18 cellular contexts compared by ENCODE assay signal in genomic region chr2:12970861-12971260, GRCh38.
DNase-seq lines count a peak whose midpoint lies in the region; ATAC-seq, FAIRE-seq and TF ChIP-seq lines count a peak whose summit lies in the region.
"Had no signal": no experiment of that assay in that cellular context is flagged by ENCODE, and none has a peak within 500 bp of the region (broad histone marks: within the 10 kb centered on the region; RNA-seq: fewer than 3 reads in every experiment).

No MANE protein-coding gene starts in this region.

- peak; percentile 84 for FAIRE-seq in H54 (lab: Jason Lieb, UNC)
- peak; percentile 55 for FAIRE-seq in urothelium cell line (lab: Jason Lieb, UNC)
- FAIRE-seq: GM19239 had no signal

- TF ChIP-seq CTCF in fibroblast of mammary gland (conservative IDR thresholded peaks at IDR 0.05; ENCODE audit: control insufficient read depth, insufficient read depth, low read depth, low read length) (no peak), sigmoid colon (IDR thresholded peaks at IDR 0.05) (no peak), GM10248 (IDR thresholded peaks at IDR 0.05; ENCODE audit: control extremely low read depth, extremely low read depth, low read depth, missing control alignments) (no peak), mucosa of descending colon (IDR thresholded peaks at IDR 0.05) (no peak)

- H3K27ac ChIP-seq in sigmoid colon: no peak overlapping the region
- H3K27ac ChIP-seq: suprapubic skin had no signal

- TF ChIP-seq POLR2A in H54 (IDR thresholded peaks at IDR 0.05; ENCODE audit: low read depth, low read length) (no peak), sigmoid colon (IDR thresholded peaks at IDR 0.05) (no peak)

- POLR2A ChIA-PET in GM10248 (lab: Yijun Ruan, JAX): no interaction called here

- DNase-seq in H54 (ENCODE audit: insufficient read length, low spot score): no peak
- peak; percentile 56 for DNase-seq in fibroblast of mammary gland (ENCODE audit: low read depth)
- peak; percentile 84 for DNase-seq in urothelium cell line (ENCODE audit: low spot score)
- DNase-seq in sigmoid colon: no peak
- DNase-seq in GM10248 (ENCODE audit: extremely low spot score): no peak
- no peak for DNase-seq in mucosa of descending colon
- DNase-seq: activated CD8-positive, alpha-beta memory T cell treated with anti-CD3 and anti-CD28 coated beads for 24 hours; activated effector memory CD4-positive, alpha-beta T cell treated with Interleukin-2 at 50 U/mL for 16 hours; aorta; effector memory CD4-positive, alpha-beta T cell; left cardiac atrium; NCI-H1436; stimulated activated CD4-positive, alpha-beta T cell treated with anti-CD3 and anti-CD28 coated beads, Interleukin-15, amount 100 ng/mL, for 24 hours; SW 1271 had no signal

- H3K27me3 ChIP-seq in sigmoid colon: no peaks in the 10 kb centered on the region
- H3K27me3 ChIP-seq: suprapubic skin had no signal

- TF ChIP-seq EP300 in sigmoid colon (IDR thresholded peaks at IDR 0.05): no peak

- CTCF ChIA-PET in GM10248 (lab: Yijun Ruan, JAX): interaction anchor here (1.0 to 1.2 kb wide), 2 partner anchors 9 to 10 kb away, joined by 3 read pairs; no protein-coding TSS in a partner anchor

- no peaks in the 10 kb centered on the region for H3K9me3 ChIP-seq in sigmoid colon
- H3K9me3 ChIP-seq in mucosa of descending colon: no peaks in the 10 kb centered on the region
- H3K9me3 ChIP-seq: suprapubic skin had no signal

- H3K36me3 ChIP-seq in sigmoid colon (no peaks in the 10 kb centered on the region), mucosa of descending colon (ENCODE audit: low read depth) (no peaks in the 10 kb centered on the region)
- H3K36me3 ChIP-seq: suprapubic skin had no signal

- H3K4me3 ChIP-seq in fibroblast of mammary gland (ENCODE audit: control insufficient read depth, low read depth, low read length): no peak overlapping the region
- H3K4me3 ChIP-seq in sigmoid colon: no peak overlapping the region
- H3K4me3 ChIP-seq in mucosa of descending colon: no peak overlapping the region
- H3K4me3 ChIP-seq: suprapubic skin had no signal

- H3K4me1 ChIP-seq in sigmoid colon (peaks cover 0 to under 1% (median 0%) of the 10 kb centered on the region in 4 donors), mucosa of descending colon (ENCODE audit: low read depth) (no peaks in the 10 kb centered on the region)

- WGBS in sigmoid colon, 2 donors: 67 to 85% methylated on average over 4 of the region's 4 CpGs

- ATAC-seq in SK-N-SH treated with all-trans-retinoic acid at 6 μM for 48 hours (peak; percentile 81), mucosa of descending colon (no peak)
- ATAC-seq: left cardiac atrium, WTC11 had no signal

- intact Hi-C loops in sigmoid colon (cut with DNase I) (no loop called here), mucosa of descending colon (cut with DNase I, micrococcal nuclease) (no loop called here)

TF ChIP-seq in SK-N-SH treated with all-trans-retinoic acid at 6 μM for 48 hours, 23 proteins besides CTCF, POLR2A, EP300 and RAD21:
- TF ChIP-seq, protein P1, sequence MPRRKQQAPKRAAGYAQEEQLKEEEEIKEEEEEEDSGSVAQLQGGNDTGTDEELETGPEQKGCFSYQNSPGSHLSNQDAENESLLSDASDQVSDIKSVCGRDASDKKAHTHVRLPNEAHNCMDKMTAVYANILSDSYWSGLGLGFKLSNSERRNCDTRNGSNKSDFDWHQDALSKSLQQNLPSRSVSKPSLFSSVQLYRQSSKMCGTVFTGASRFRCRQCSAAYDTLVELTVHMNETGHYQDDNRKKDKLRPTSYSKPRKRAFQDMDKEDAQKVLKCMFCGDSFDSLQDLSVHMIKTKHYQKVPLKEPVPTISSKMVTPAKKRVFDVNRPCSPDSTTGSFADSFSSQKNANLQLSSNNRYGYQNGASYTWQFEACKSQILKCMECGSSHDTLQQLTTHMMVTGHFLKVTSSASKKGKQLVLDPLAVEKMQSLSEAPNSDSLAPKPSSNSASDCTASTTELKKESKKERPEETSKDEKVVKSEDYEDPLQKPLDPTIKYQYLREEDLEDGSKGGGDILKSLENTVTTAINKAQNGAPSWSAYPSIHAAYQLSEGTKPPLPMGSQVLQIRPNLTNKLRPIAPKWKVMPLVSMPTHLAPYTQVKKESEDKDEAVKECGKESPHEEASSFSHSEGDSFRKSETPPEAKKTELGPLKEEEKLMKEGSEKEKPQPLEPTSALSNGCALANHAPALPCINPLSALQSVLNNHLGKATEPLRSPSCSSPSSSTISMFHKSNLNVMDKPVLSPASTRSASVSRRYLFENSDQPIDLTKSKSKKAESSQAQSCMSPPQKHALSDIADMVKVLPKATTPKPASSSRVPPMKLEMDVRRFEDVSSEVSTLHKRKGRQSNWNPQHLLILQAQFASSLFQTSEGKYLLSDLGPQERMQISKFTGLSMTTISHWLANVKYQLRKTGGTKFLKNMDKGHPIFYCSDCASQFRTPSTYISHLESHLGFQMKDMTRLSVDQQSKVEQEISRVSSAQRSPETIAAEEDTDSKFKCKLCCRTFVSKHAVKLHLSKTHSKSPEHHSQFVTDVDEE (CRISPR knock-in tag; IDR thresholded peaks at IDR 0.05): no peak
- TF ChIP-seq RARB (CRISPR knock-in tag; IDR thresholded peaks at IDR 0.05) (no peak), ZFP3 (CRISPR knock-in tag; IDR thresholded peaks at IDR 0.05) (no peak), ESRRG (CRISPR knock-in tag; IDR thresholded peaks at IDR 0.05) (no peak), TCF4 (CRISPR knock-in tag; IDR thresholded peaks at IDR 0.05; ENCODE audit: borderline replicate concordance) (no peak), ZC3H10 (CRISPR knock-in tag; IDR thresholded peaks at IDR 0.05) (no peak)
- TF ChIP-seq, protein P2, sequence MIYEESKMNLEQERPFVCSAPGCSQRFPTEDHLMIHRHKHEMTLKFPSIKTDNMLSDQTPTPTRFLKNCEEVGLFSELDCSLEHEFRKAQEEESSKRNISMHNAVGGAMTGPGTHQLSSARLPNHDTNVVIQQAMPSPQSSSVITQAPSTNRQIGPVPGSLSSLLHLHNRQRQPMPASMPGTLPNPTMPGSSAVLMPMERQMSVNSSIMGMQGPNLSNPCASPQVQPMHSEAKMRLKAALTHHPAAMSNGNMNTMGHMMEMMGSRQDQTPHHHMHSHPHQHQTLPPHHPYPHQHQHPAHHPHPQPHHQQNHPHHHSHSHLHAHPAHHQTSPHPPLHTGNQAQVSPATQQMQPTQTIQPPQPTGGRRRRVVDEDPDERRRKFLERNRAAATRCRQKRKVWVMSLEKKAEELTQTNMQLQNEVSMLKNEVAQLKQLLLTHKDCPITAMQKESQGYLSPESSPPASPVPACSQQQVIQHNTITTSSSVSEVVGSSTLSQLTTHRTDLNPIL (CRISPR knock-in tag; IDR thresholded peaks at IDR 0.05; ENCODE audit: low read depth): no peak

Comparison
In these comparisons a context has a peak if more than half of its experiments do, and no peak if none do; other contexts are left out.
1. DNase-seq: peak in fibroblast of mammary gland (single experiment) and urothelium cell line (single experiment); none in H54 (single experiment), sigmoid colon (single experiment), GM10248 (single experiment) and mucosa of descending colon (0 of 3).